In the genomic region with DNA sequence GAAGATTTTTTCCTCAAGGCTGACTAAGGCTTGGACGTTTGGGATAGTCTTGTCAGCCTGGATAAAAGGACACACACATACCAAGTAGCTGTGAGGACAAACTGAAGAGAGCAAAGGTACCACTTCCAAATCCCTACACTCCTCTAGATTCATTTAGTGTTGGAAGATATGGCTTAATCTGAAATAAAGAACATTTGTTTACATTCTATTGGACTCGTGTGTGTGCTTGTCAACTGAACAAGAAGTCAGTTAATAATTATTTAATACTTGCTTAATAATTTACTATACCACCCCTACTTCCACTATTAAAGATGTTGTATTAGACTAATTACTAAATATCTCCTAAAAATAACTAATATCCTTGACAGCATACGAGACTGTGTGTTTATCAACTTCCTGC, we compare ENCODE assay signal across 41 cellular contexts. TPM values are rescaled to one million over a fixed set of nuclear protein-coding genes. Genes with fewer than 3 reads are reported as not detected.
"Had no signal": no experiment of that assay in that cellular context is flagged by ENCODE, and none has a peak within 500 bp of the region (broad histone marks: within the 10 kb centered on the region; RNA-seq: fewer than 3 reads in every experiment).

No MANE protein-coding gene starts in this region.

- H3K4me3 Mint-ChIP-seq: activated naive CD4-positive, alpha-beta T cell treated with anti-CD3 and anti-CD28 coated beads for 36 hours; activated naive CD4-positive, alpha-beta T cell treated with anti-CD3 and anti-CD28 coated beads, Interleukin-2, amount 10 ng/mL, durations not matched to agents 7 days and 5 days; activated naive CD4-positive, alpha-beta T cell treated with anti-CD3 and anti-CD28 coated beads, Interleukin-2, amount 50 U/mL, for 24 hours; activated naive CD8-positive, alpha-beta T cell; activated naive CD8-positive, alpha-beta T cell treated with anti-CD3 and anti-CD28 coated beads for 36 hours; activated naive CD8-positive, alpha-beta T cell treated with anti-CD3 and anti-CD28 coated beads, Interleukin-2, amount 10 ng/mL, durations not matched to agents 7 days and 5 days; activated naive CD8-positive, alpha-beta T cell treated with anti-CD3 and anti-CD28 coated beads, Interleukin-2, amount 50 U/mL, for 24 hours; activated T-cell treated with anti-CD3 and anti-CD28 coated beads, Interleukin-2, amount 50 U/mL, for 24 hours; activated T-cell treated with anti-CD3 and anti-CD28 coated beads, Interleukin-2, amount 50 U/mL, for 4 hours; activated T-cell treated with anti-CD3 and anti-CD28 coated beads, Interleukin-2, amount 50 U/mL, for 72 hours; activated T-helper 1 cell treated with anti-CD3 and anti-CD28 coated beads, Interleukin-12 subunit alpha, Interleukin-12 subunit beta, Interleukin-2, Interleukin-4 antibody, amounts not matched to agents 30 ng/mL and 10 ng/mL and 1 ng/mL, durations not matched to agents 14 hours and 24 hours and 36 hours; activated T-helper 17 cell treated with anti-CD3 and anti-CD28 coated beads, Interleukin-2, amount 50 U/mL, for 72 hours; brain; central memory CD8-positive, alpha-beta T cell had no signal

- H3K27ac ChIP-seq: adrenal gland, ascending aorta, body of pancreas, brain microvascular endothelial cell, breast epithelium, cardiac muscle cell had no signal

- ATAC-seq: activated naive CD4-positive, alpha-beta T cell treated with anti-CD3 and anti-CD28 coated beads, Interleukin-2, amount 50 U/mL, for 72 hours; activated naive CD8-positive, alpha-beta T cell treated with anti-CD3 and anti-CD28 coated beads, Interleukin-2, amount 50 U/mL, for 24 hours; activated T-cell treated with anti-CD3 and anti-CD28 coated beads, Interleukin-2, amount 50 U/mL, for 4 hours; activated T-cell treated with anti-CD3 and anti-CD28 coated beads, Interleukin-2, amount 50 U/mL, for 72 hours; activated T-helper 17 cell treated with anti-CD3 and anti-CD28 coated beads, Interleukin-2, amount 50 U/mL, for 72 hours; body of pancreas had no signal

- H3K4me1 Mint-ChIP-seq: activated naive CD4-positive, alpha-beta T cell treated with anti-CD3 and anti-CD28 coated beads, Interleukin-2, amount 10 ng/mL, durations not matched to agents 7 days and 5 days; activated naive CD4-positive, alpha-beta T cell treated with anti-CD3 and anti-CD28 coated beads, Interleukin-2, amount 50 U/mL, for 24 hours; activated naive CD8-positive, alpha-beta T cell treated with anti-CD3 and anti-CD28 coated beads for 36 hours; activated naive CD8-positive, alpha-beta T cell treated with anti-CD3 and anti-CD28 coated beads, Interleukin-2, amount 10 ng/mL, durations not matched to agents 7 days and 5 days; activated naive CD8-positive, alpha-beta T cell treated with anti-CD3 and anti-CD28 coated beads, Interleukin-2, amount 50 U/mL, for 24 hours; activated T-helper 17 cell treated with anti-CD3 and anti-CD28 coated beads, Interleukin-2, amount 50 U/mL, for 72 hours; brain; central memory CD8-positive, alpha-beta T cell had no signal

- H3K4me3 ChIP-seq: adrenal gland, ascending aorta, body of pancreas, breast epithelium, cardiac muscle cell had no signal

- H3K27me3 Mint-ChIP-seq: activated naive CD4-positive, alpha-beta T cell treated with anti-CD3 and anti-CD28 coated beads, Interleukin-2, amount 10 ng/mL, durations not matched to agents 7 days and 5 days; activated naive CD4-positive, alpha-beta T cell treated with anti-CD3 and anti-CD28 coated beads, Interleukin-2, amount 50 U/mL, for 24 hours; activated naive CD8-positive, alpha-beta T cell treated with anti-CD3 and anti-CD28 coated beads, Interleukin-2, amount 10 ng/mL, durations not matched to agents 7 days and 5 days; activated T-cell treated with anti-CD3 and anti-CD28 coated beads, Interleukin-2, amount 50 U/mL, for 24 hours; central memory CD8-positive, alpha-beta T cell had no signal

- H3K27ac Mint-ChIP-seq: activated naive CD4-positive, alpha-beta T cell treated with anti-CD3 and anti-CD28 coated beads for 36 hours; activated naive CD4-positive, alpha-beta T cell treated with anti-CD3 and anti-CD28 coated beads, Interleukin-2, amount 10 ng/mL, durations not matched to agents 7 days and 5 days; activated naive CD4-positive, alpha-beta T cell treated with anti-CD3 and anti-CD28 coated beads, Interleukin-2, amount 50 U/mL, for 24 hours; activated naive CD4-positive, alpha-beta T cell treated with anti-CD3 and anti-CD28 coated beads, Interleukin-2, amount 50 U/mL, for 72 hours; activated naive CD8-positive, alpha-beta T cell; activated naive CD8-positive, alpha-beta T cell treated with anti-CD3 and anti-CD28 coated beads for 36 hours; activated naive CD8-positive, alpha-beta T cell treated with anti-CD3 and anti-CD28 coated beads, Interleukin-2, amount 10 ng/mL, durations not matched to agents 7 days and 5 days; activated naive CD8-positive, alpha-beta T cell treated with anti-CD3 and anti-CD28 coated beads, Interleukin-2, amount 50 U/mL, for 24 hours; activated T-cell treated with anti-CD3 and anti-CD28 coated beads, Interleukin-2, amount 50 U/mL, for 24 hours; activated T-cell treated with anti-CD3 and anti-CD28 coated beads, Interleukin-2, amount 50 U/mL, for 72 hours; activated T-helper 1 cell treated with anti-CD3 and anti-CD28 coated beads, Interleukin-12 subunit alpha, Interleukin-12 subunit beta, Interleukin-2, Interleukin-4 antibody, amounts not matched to agents 30 ng/mL and 10 ng/mL and 1 ng/mL, durations not matched to agents 14 hours and 24 hours and 36 hours; activated T-helper 17 cell treated with anti-CD3 and anti-CD28 coated beads, Interleukin-2, amount 50 U/mL, for 72 hours; activated T-helper 2 cell treated with anti-CD3 and anti-CD28 coated beads, Interferon-gamma antibody, Interleukin-2, Interleukin-4, amounts not matched to agents 10 μg/mL and 5 μg/mL and 100 μg/mL, durations not matched to agents 14 hours and 24 hours and 36 hours; brain had no signal

- DNase-seq: activated effector memory CD4-positive, alpha-beta T cell treated with anti-CD3 and anti-CD28 coated beads, Interleukin-2, amount 50 U/mL, for 16 hours; activated effector memory CD4-positive, alpha-beta T cell treated with Interleukin-2 at 50 U/mL for 16 hours; activated gamma-delta T cell; activated gamma-delta T cell treated with Interleukin-2 at 50 U/mL for 16 hours; activated naive CD4-positive, alpha-beta T cell; activated naive CD4-positive, alpha-beta T cell treated with anti-CD3 and anti-CD28 coated beads for 36 hours; activated naive CD4-positive, alpha-beta T cell treated with anti-CD3 and anti-CD28 coated beads, Interleukin-2, amount 10 ng/mL, durations not matched to agents 7 days and 5 days; activated naive CD4-positive, alpha-beta T cell treated with anti-CD3 and anti-CD28 coated beads, Interleukin-2, amount 50 U/mL, for 16 hours; activated naive CD4-positive, alpha-beta T cell treated with Interleukin-2 at 50 U/mL for 16 hours; activated naive CD8-positive, alpha-beta T cell treated with anti-CD3 and anti-CD28 coated beads for 36 hours; activated naive CD8-positive, alpha-beta T cell treated with anti-CD3 and anti-CD28 coated beads, Interleukin-2, amount 10 ng/mL, durations not matched to agents 7 days and 5 days; activated naive CD8-positive, alpha-beta T cell treated with anti-CD3 and anti-CD28 coated beads, Interleukin-2, amount 50 U/mL, for 24 hours; activated T-cell treated with anti-CD3 and anti-CD28 coated beads for 4 hours; activated T-cell treated with anti-CD3 and anti-CD28 coated beads, Interleukin-2, amount 50 U/mL, for 1 hour; activated T-cell treated with anti-CD3 and anti-CD28 coated beads, Interleukin-2, amount 50 U/mL, for 24 hours; activated T-cell treated with anti-CD3 and anti-CD28 coated beads, Interleukin-2, amount 50 U/mL, for 4 hours; activated T-cell treated with anti-CD3 and anti-CD28 coated beads, Interleukin-2, amount 50 U/mL, for 48 hours; activated T-cell treated with anti-CD3 and anti-CD28 coated beads, Interleukin-2, amount 50 U/mL, for 72 hours; adrenal gland; amniotic stem cell; amygdala; anterior cingulate cortex; aorta; body of pancreas; brain microvascular endothelial cell; caudate nucleus; central memory CD4-positive, alpha-beta T cell; cerebellar nuclear complex had no signal

- FAIRE-seq: astrocyte, bronchial epithelial cell had no signal

- H3K9me3 Mint-ChIP-seq: activated naive CD4-positive, alpha-beta T cell treated with anti-CD3 and anti-CD28 coated beads, Interleukin-2, amount 10 ng/mL, durations not matched to agents 7 days and 5 days; activated naive CD8-positive, alpha-beta T cell treated with anti-CD3 and anti-CD28 coated beads, Interleukin-2, amount 10 ng/mL, durations not matched to agents 7 days and 5 days; activated T-cell treated with anti-CD3 and anti-CD28 coated beads, Interleukin-2, amount 50 U/mL, for 24 hours; activated T-helper 1 cell treated with anti-CD3 and anti-CD28 coated beads, Interleukin-12 subunit alpha, Interleukin-12 subunit beta, Interleukin-2, Interleukin-4 antibody, amounts not matched to agents 30 ng/mL and 10 ng/mL and 1 ng/mL, durations not matched to agents 14 hours and 24 hours and 36 hours; activated T-helper 2 cell treated with anti-CD3 and anti-CD28 coated beads, Interferon-gamma antibody, Interleukin-2, Interleukin-4, amounts not matched to agents 10 μg/mL and 5 μg/mL and 100 μg/mL, durations not matched to agents 14 hours and 24 hours and 36 hours; brain had no signal

- H3K9me3 ChIP-seq: adrenal gland, ascending aorta, body of pancreas, breast epithelium had no signal

- H3K27me3 ChIP-seq: adrenal gland, ascending aorta, body of pancreas, brain microvascular endothelial cell, breast epithelium, cardiac muscle cell had no signal

- H3K36me3 Mint-ChIP-seq: activated naive CD4-positive, alpha-beta T cell treated with anti-CD3 and anti-CD28 coated beads, Interleukin-2, amount 10 ng/mL, durations not matched to agents 7 days and 5 days; activated naive CD4-positive, alpha-beta T cell treated with anti-CD3 and anti-CD28 coated beads, Interleukin-2, amount 50 U/mL, for 24 hours; activated naive CD4-positive, alpha-beta T cell treated with anti-CD3 and anti-CD28 coated beads, Interleukin-2, amount 50 U/mL, for 72 hours; activated naive CD8-positive, alpha-beta T cell; activated naive CD8-positive, alpha-beta T cell treated with anti-CD3 and anti-CD28 coated beads for 36 hours; activated naive CD8-positive, alpha-beta T cell treated with anti-CD3 and anti-CD28 coated beads, Interleukin-2, amount 10 ng/mL, durations not matched to agents 7 days and 5 days; brain had no signal

- H3K36me3 ChIP-seq: adrenal gland, ascending aorta, brain microvascular endothelial cell, breast epithelium, cardiac muscle cell had no signal

- H3K4me1 ChIP-seq: adrenal gland, ascending aorta, body of pancreas, breast epithelium had no signal

RNA-seq across cellular contexts. Expression of a gene that starts 23.3 kb away (rescaled TPM):
- total RNA-seq: activated naive CD4-positive, alpha-beta T cell treated with anti-CD3 and anti-CD28 coated beads for 36 hours; activated naive CD4-positive, alpha-beta T cell treated with anti-CD3 and anti-CD28 coated beads, Interleukin-2, amount 50 U/mL, for 72 hours; activated naive CD8-positive, alpha-beta T cell treated with anti-CD3 and anti-CD28 coated beads, Interleukin-2, amount 10 ng/mL, durations not matched to agents 7 days and 5 days; activated T-cell treated with anti-CD3 and anti-CD28 coated beads, Interleukin-2, amount 50 U/mL, for 4 hours; activated T-cell treated with anti-CD3 and anti-CD28 coated beads, Interleukin-2, amount 50 U/mL, for 72 hours; activated T-helper 1 cell treated with anti-CD3 and anti-CD28 coated beads, Interleukin-12 subunit alpha, Interleukin-12 subunit beta, Interleukin-2, Interleukin-4 antibody, amounts not matched to agents 30 ng/mL and 10 ng/mL and 1 ng/mL, durations not matched to agents 14 hours and 24 hours and 36 hours; activated T-helper 17 cell treated with anti-CD3 and anti-CD28 coated beads, Interleukin-2, amount 50 U/mL, for 72 hours; activated T-helper 2 cell treated with anti-CD3 and anti-CD28 coated beads, Interferon-gamma antibody, Interleukin-2, Interleukin-4, amounts not matched to agents 10 μg/mL and 5 μg/mL and 100 μg/mL, durations not matched to agents 14 hours and 24 hours and 36 hours; bronchial epithelial cell had no signal
